ENCODE assay signal across 8 cellular contexts in the genomic region with DNA sequence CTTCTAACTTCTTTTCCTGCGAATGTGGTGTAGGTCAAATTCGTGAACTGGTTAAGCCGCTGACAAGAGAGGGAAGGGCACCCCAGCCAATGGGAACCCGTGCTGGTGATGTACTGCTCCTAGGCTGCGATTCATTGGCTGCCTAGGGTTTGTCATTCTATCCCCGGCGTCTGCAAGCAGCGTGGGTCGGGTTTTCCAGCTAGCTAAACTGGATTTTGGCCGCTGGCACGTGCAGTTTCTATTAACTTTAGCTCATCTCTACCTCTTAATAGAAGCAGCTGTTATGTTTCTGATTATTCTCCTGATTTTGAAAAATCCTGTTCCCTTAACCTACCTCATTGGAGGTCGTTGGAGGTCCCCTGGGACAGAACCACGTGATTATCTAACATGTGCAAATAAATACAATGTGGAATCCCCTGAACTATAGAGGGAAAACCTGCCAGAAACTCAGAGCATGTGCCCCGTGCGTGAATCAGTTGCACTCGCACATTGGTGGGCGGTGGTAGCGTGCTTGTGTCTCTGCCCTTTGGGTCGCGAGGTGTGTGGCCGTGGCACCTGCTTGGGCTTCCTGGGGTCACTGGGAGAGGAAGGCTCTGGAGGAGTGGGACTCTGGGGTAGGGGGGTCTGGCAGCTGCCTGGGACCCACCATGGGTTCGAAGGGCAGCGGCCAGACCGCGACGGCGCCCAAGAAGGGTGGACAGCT. TPM values are rescaled to one million over a fixed set of nuclear protein-coding genes. Genes with fewer than 3 reads are reported as not detected.
DNase-seq lines count a peak whose midpoint lies in the region; ATAC-seq and TF ChIP-seq lines count a peak whose summit lies in the region.

No MANE protein-coding gene starts in this region.

- TF ChIP-seq CTCF in BE2C (IDR thresholded peaks at IDR 0.05; ENCODE audit: low read depth, low read length) (no peak), lower lobe of right lung (IDR thresholded peaks at IDR 0.05) (no peak)

- H3K36me3 ChIP-seq in BE2C (no peaks in the 10 kb centered on the region), lower lobe of right lung (no peaks in the 10 kb centered on the region)

- POLR2A ChIA-PET in activated CD8-positive, alpha-beta T cell treated with anti-CD3 and anti-CD28 coated beads, Interleukin-2, amount 10 ng/mL, durations not matched to agents 7 days and 5 days (lab: Charles Lee): interaction anchor here (0.6 to 2.5 kb wide), 24 partner anchors 9 to 1821 kb away, joined by 3 to 24 read pairs (median 5); a partner anchor contains a TSS

- H3K27me3 ChIP-seq in BE2C (no peaks in the 10 kb centered on the region), lower lobe of right lung (ENCODE audit: low read depth) (no peaks in the 10 kb centered on the region)

- H3K27ac Mint-ChIP-seq in activated CD8-positive, alpha-beta T cell treated with anti-CD3 and anti-CD28 coated beads, Interleukin-2, amount 10 ng/mL, durations not matched to agents 7 days and 5 days: peak overlapping the region; percentile 100

- intact Hi-C loops in lower lobe of right lung (cut with DNase I): no loop called here

- H3K36me3 Mint-ChIP-seq in activated CD8-positive, alpha-beta T cell treated with anti-CD3 and anti-CD28 coated beads, Interleukin-2, amount 10 ng/mL, durations not matched to agents 7 days and 5 days (ENCODE audit: low read depth): peaks cover 9% of the 10 kb centered on the region

- H3K4me1 Mint-ChIP-seq in activated CD8-positive, alpha-beta T cell treated with anti-CD3 and anti-CD28 coated beads, Interleukin-2, amount 10 ng/mL, durations not matched to agents 7 days and 5 days (ENCODE audit: low read depth): peaks cover 54% of the 10 kb centered on the region

- H3K4me1 ChIP-seq in BE2C (peaks cover 3% of the 10 kb centered on the region; the same call in 1 of the 2 replicates), lower lobe of right lung (peaks cover 29% of the 10 kb centered on the region)

- peak; percentile 65 for ATAC-seq in GM19351 (IDR thresholded peaks at IDR 0.05; ENCODE audit: unreplicated experiment)
- peak; percentile 46 for ATAC-seq in HG03521 (IDR thresholded peaks at IDR 0.05; ENCODE audit: unreplicated experiment)
- peak; percentile 75 for ATAC-seq in activated CD8-positive, alpha-beta T cell treated with anti-CD3 and anti-CD28 coated beads, Interleukin-2, amount 10 ng/mL, durations not matched to agents 7 days and 5 days
- ATAC-seq in lower lobe of right lung: peak; percentile 93 to 94

- H3K27ac ChIP-seq in lower lobe of right lung: peak overlapping the region; percentile 99

- peak overlapping the region; percentile 93 for H3K4me3 Mint-ChIP-seq in activated CD8-positive, alpha-beta T cell treated with anti-CD3 and anti-CD28 coated beads, Interleukin-2, amount 10 ng/mL, durations not matched to agents 7 days and 5 days

- peak; percentile 91 for DNase-seq in BE2C
- peak; percentile 92 for DNase-seq in NCI-H82 (lab: John Stamatoyannopoulos, UW)
- peak; percentile 89 for DNase-seq in activated CD8-positive, alpha-beta T cell treated with anti-CD3 and anti-CD28 coated beads, Interleukin-2, amount 10 ng/mL, durations not matched to agents 7 days and 5 days
- peak; percentile 75 for DNase-seq in effector CD4-positive, alpha-beta T cell
- peak; percentile 93 for DNase-seq in lower lobe of right lung
- DNase-seq in stimulated activated CD4-positive, alpha-beta T cell treated with anti-CD3 and anti-CD28 coated beads, TNF-alpha, amount 100 ng/mL, for 1 hour (ENCODE audit: low read depth in 3 of 3, low spot score in 1 of 3): peak; percentile 57 to 65 (median 58)

- H3K9me3 Mint-ChIP-seq in activated CD8-positive, alpha-beta T cell treated with anti-CD3 and anti-CD28 coated beads, Interleukin-2, amount 10 ng/mL, durations not matched to agents 7 days and 5 days (ENCODE audit: insufficient read depth): no peaks in the 10 kb centered on the region

- CTCF ChIA-PET in activated CD8-positive, alpha-beta T cell treated with anti-CD3 and anti-CD28 coated beads, Interleukin-2, amount 10 ng/mL, durations not matched to agents 7 days and 5 days (lab: Charles Lee): interaction anchor here (1.0 to 4.0 kb wide), 10 partner anchors 12 to 283 kb away, joined by 3 to 31 read pairs (median 4); no protein-coding TSS in a partner anchor

- peak overlapping the region; percentile 73 for H3K4me3 ChIP-seq in BE2C (ENCODE audit: low read depth, low read length)
- H3K4me3 ChIP-seq in lower lobe of right lung: peak overlapping the region; percentile 76

- H3K9me3 ChIP-seq in BE2C (no peaks in the 10 kb centered on the region), lower lobe of right lung (no peaks in the 10 kb centered on the region)

- H3K27me3 Mint-ChIP-seq in activated CD8-positive, alpha-beta T cell treated with anti-CD3 and anti-CD28 coated beads, Interleukin-2, amount 10 ng/mL, durations not matched to agents 7 days and 5 days (ENCODE audit: low read depth): no peaks in the 10 kb centered on the region

RNA-seq across cellular contexts. Expression of a gene that starts 0.9 kb away (rescaled TPM):
- 41.4 TPM for polyA plus RNA-seq in BE2C (2012; ENCODE audit: insufficient read depth, insufficient read length, low read depth)
- 10 to 100 TPM; 45.2 to 50.1 TPM for total RNA-seq in activated CD8-positive, alpha-beta T cell treated with anti-CD3 and anti-CD28 coated beads, Interleukin-2, amount 10 ng/mL, durations not matched to agents 7 days and 5 days
- total RNA-seq in lower lobe of right lung: 58.0 TPM

Comparison
In these comparisons a context has a peak if more than half of its experiments do, and no peak if none do; other contexts are left out.
1. Peak in every context shown above with its lines: DNase-seq, ATAC-seq, H3K4me3 ChIP-seq and H3K27ac ChIP-seq.